In the genomic region with DNA sequence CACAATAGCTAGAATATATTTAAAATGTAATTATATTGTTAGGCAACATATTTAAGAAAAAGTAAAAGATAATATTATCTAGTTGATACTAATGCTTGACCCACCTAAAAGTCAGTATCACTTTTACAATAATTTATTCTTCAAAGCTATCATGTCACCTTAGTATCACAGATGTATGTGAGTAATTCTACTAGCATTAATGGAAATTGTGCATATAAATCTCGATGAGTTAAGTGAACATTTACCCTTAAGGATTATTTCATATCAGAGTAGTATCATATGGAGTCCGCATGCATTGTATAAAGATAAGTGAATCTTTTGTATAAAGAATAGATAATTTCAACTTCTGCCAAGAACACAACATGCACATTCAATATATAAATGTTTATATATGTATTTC, we compare ENCODE assay signal across 21 cellular contexts.
A peak's percentile ranks its signal among the peaks of the same experiment; 100 is the strongest.
DNase-seq lines count a peak whose midpoint lies in the region; FAIRE-seq and TF ChIP-seq lines count a peak whose summit lies in the region.
"Had no signal": no experiment of that assay in that cellular context is flagged by ENCODE, and none has a peak within 500 bp of the region (broad histone marks: within the 10 kb centered on the region; RNA-seq: fewer than 3 reads in every experiment).

No MANE protein-coding gene starts in this region.

- H3K4me1 Mint-ChIP-seq in activated CD4-positive, alpha-beta T cell treated with anti-CD3 and anti-CD28 coated beads, Interleukin-2, amount 10 ng/mL, durations not matched to agents 24 days and 14 days, result peaks cover 2% of the 10 kb centered on the region
- H3K4me1 Mint-ChIP-seq: CD14-positive monocyte had no signal

- no peaks in the 10 kb centered on the region for H3K27me3 ChIP-seq in SK-N-SH (ENCODE audit: insufficient read depth)
- H3K27me3 ChIP-seq: BE2C, BLaER1 had no signal

- H3K9me3 Mint-ChIP-seq in activated CD4-positive, alpha-beta T cell treated with anti-CD3 and anti-CD28 coated beads, Interleukin-2, amount 10 ng/mL, durations not matched to agents 24 days and 14 days, result no peaks in the 10 kb centered on the region
- H3K9me3 Mint-ChIP-seq: CD14-positive monocyte; CD4-positive, alpha-beta T cell; CD8-positive, alpha-beta T cell had no signal

- no peaks in the 10 kb centered on the region for H3F3A ChIP-seq in SK-N-SH (replicated peaks; ENCODE audit: insufficient read depth)

- H3K79me2 ChIP-seq in SK-N-SH (ENCODE audit: insufficient read depth), result no peaks in the 10 kb centered on the region

- H3K36me3 ChIP-seq in SK-N-SH (replicated peaks in 1 of 2; ENCODE audit: control insufficient read depth in 1 of 2, insufficient read depth in 2 of 2, low read length in 1 of 2), result peaks cover 41 to 42% of the 10 kb centered on the region in 2 experiments
- H3K36me3 ChIP-seq: BE2C had no signal

- H3K9me2 ChIP-seq in SK-N-SH, result no peaks in the 10 kb centered on the region

- no peak overlapping the region for H3K9ac ChIP-seq in SK-N-SH
- H3K9ac ChIP-seq: BLaER1 had no signal

- FAIRE-seq in A204.1 (lab: Jason Lieb, UNC), result peak; percentile 25
- peak; percentile 50 for FAIRE-seq in TTC549 (lab: Jason Lieb, UNC)
- FAIRE-seq: D721Med, GM12878, GM12892, GM18507 had no signal

- WGBS in SK-N-SH (ENCODE audit: low lambda C conversion rate), result 70% methylated on average over 2 of the region's 2 CpGs

- H2AFZ ChIP-seq in SK-N-SH (ENCODE audit: low read depth), result no peak overlapping the region

- no peak overlapping the region for H3K27ac Mint-ChIP-seq in activated CD4-positive, alpha-beta T cell treated with anti-CD3 and anti-CD28 coated beads, Interleukin-2, amount 10 ng/mL, durations not matched to agents 24 days and 14 days
- H3K27ac Mint-ChIP-seq: CD14-positive monocyte; CD4-positive, alpha-beta T cell; CD8-positive, alpha-beta T cell had no signal

- H4K20me1 ChIP-seq in SK-N-SH (ENCODE audit: insufficient read depth), result no peaks in the 10 kb centered on the region
- H4K20me1 ChIP-seq: BLaER1 had no signal

- POLR2A ChIA-PET in SK-N-SH (lab: Yijun Ruan, JAX), result no interaction called here

- TF ChIP-seq CTCF in SK-N-SH (IDR thresholded peaks at IDR 0.05), result no peak

- H3K36me3 Mint-ChIP-seq in activated CD4-positive, alpha-beta T cell treated with anti-CD3 and anti-CD28 coated beads, Interleukin-2, amount 10 ng/mL, durations not matched to agents 24 days and 14 days (ENCODE audit: low read depth), result peaks cover 16% of the 10 kb centered on the region

- no peak overlapping the region for H3K4me3 ChIP-seq in SK-N-SH (ENCODE audit: low read depth in 2 of 2, low read length in 1 of 2)
- H3K4me3 ChIP-seq: BLaER1, GM12878 had no signal

- no peak for TF ChIP-seq RAD21 in SK-N-SH (IDR thresholded peaks at IDR 0.05; ENCODE audit: low read length)

- H3K4me2 ChIP-seq in SK-N-SH, result no peak overlapping the region
- H3K4me2 ChIP-seq: BLaER1 had no signal

- H3K4me3 Mint-ChIP-seq in activated CD4-positive, alpha-beta T cell treated with anti-CD3 and anti-CD28 coated beads, Interleukin-2, amount 10 ng/mL, durations not matched to agents 24 days and 14 days, result no peak overlapping the region
- H3K4me3 Mint-ChIP-seq: CD14-positive monocyte; CD4-positive, alpha-beta T cell; CD8-positive, alpha-beta T cell had no signal

- DNase-seq in SK-N-SH (peak; percentile 13), CD1c-positive myeloid dendritic cell (ENCODE audit: extremely low spot score) (no peak)
- no peak for DNase-seq in activated CD4-positive, alpha-beta T cell treated with anti-CD3 and anti-CD28 coated beads, Interleukin-2, amount 10 ng/mL, durations not matched to agents 24 days and 14 days
- DNase-seq: ACHN; BE2C; C1 segment of cervical spinal cord; Caco-2; Calu3; CD4-positive, alpha-beta T cell; CD8-positive, alpha-beta T cell; DMS79 treated with DMSO at 0.1 percent for 48 hours; GDM1 had no signal

- CTCF ChIA-PET in SK-N-SH (lab: Yijun Ruan, JAX), result interaction anchor here (1.5 to 4.2 kb wide), 3 partner anchors 109 to 334 kb away, joined by 3 to 19 read pairs (median 8); no protein-coding TSS in a partner anchor

- intact Hi-C loops in activated CD4-positive, alpha-beta T cell treated with anti-CD3 and anti-CD28 coated beads, Interleukin-2, amount 10 ng/mL, durations not matched to agents 24 days and 14 days (cut with micrococcal nuclease), result no loop called here

- TF ChIP-seq EP300 in SK-N-SH (IDR thresholded peaks at IDR 0.05; ENCODE audit: borderline replicate concordance in 1 of 2, low read depth in 1 of 2, low read length in 1 of 2), result peak in 1 of 2 experiments; percentile 56; a peak in 1 of 4 replicates

- no peaks in the 10 kb centered on the region for H3K27me3 Mint-ChIP-seq in activated CD4-positive, alpha-beta T cell treated with anti-CD3 and anti-CD28 coated beads, Interleukin-2, amount 10 ng/mL, durations not matched to agents 24 days and 14 days
- H3K27me3 Mint-ChIP-seq: CD4-positive, alpha-beta T cell had no signal

- no peaks in the 10 kb centered on the region; a peak in 1 of 4 replicates for H3K4me1 ChIP-seq in SK-N-SH (ENCODE audit: control insufficient read depth in 1 of 2, insufficient read depth in 2 of 2, low read depth in 1 of 2, low read length in 1 of 2)
- H3K4me1 ChIP-seq: BE2C, BLaER1, Caco-2 had no signal

- H3K9me3 ChIP-seq in SK-N-SH, result no peaks in the 10 kb centered on the region
- H3K9me3 ChIP-seq: BE2C, BLaER1, Caco-2 had no signal

- peak overlapping the region in 1 of 2 experiments; percentile 64; a peak in 2 of 4 replicates for H3K27ac ChIP-seq in SK-N-SH (ENCODE audit: low read depth in 2 of 2, low read length in 1 of 2)
- H3K27ac ChIP-seq: 22Rv1, BLaER1 had no signal

TF ChIP-seq in SK-N-SH, 30 proteins besides CTCF, POLR2A, EP300 and RAD21:
- TF ChIP-seq GATA2 (CRISPR knock-in tag; IDR thresholded peaks at IDR 0.05), result peak; percentile 53
- no peak for TF ChIP-seq MEF2A (IDR thresholded peaks at IDR 0.05; ENCODE audit: borderline replicate concordance, low read depth)
- no peak for TF ChIP-seq SMC3 (IDR thresholded peaks at IDR 0.05; ENCODE audit: low read depth, low read length)
- TF ChIP-seq POLR2AphosphoS5 (IDR thresholded peaks at IDR 0.05; ENCODE audit: low read depth, low read length), result no peak
- no peak for TF ChIP-seq NFIC (IDR thresholded peaks at IDR 0.05; ENCODE audit: borderline replicate concordance)
- TF ChIP-seq FOXM1 (IDR thresholded peaks at IDR 0.05; ENCODE audit: low read depth), result no peak
TF ChIP-seq in SK-N-SH: peak in this region for 1.
